Comparison of ENCODE assay signal across 10 cellular contexts in genomic region chr13:110546933-110547332, GRCh38. TPM values are rescaled to one million over a fixed set of nuclear protein-coding genes. Genes with fewer than 3 reads are reported as not detected.
DNase-seq lines count a peak whose midpoint lies in the region; ATAC-seq and TF ChIP-seq lines count a peak whose summit lies in the region.
"Had no signal": no experiment of that assay in that cellular context is flagged by ENCODE, and none has a peak within 500 bp of the region (broad histone marks: within the 10 kb centered on the region; RNA-seq: fewer than 3 reads in every experiment).

No MANE protein-coding gene starts in this region.

- no peaks in the 10 kb centered on the region for H3K36me3 ChIP-seq in Panc1 (ENCODE audit: control insufficient read depth, insufficient read depth, low read length)

- no TSS peak for BruUV-seq in Panc1 (replicated peaks; lab: Mats Ljungman, UMichigan)

- H3K27ac ChIP-seq in Panc1 (ENCODE audit: low read length), result 0 out of 2 replicates have a peak overlapping the region, but pooled peaks have one; percentile 54

- CTCF ChIA-PET in Panc1 (lab: Charles Lee), result no interaction called here

- H3K4me3 ChIP-seq in AG10803 (ENCODE audit: low read length) (no peak overlapping the region), Panc1 (ENCODE audit: low read depth in 2 of 2, low read length in 2 of 2) (peak overlapping the region in 1 of 2 experiments; percentile 12; a peak in 1 of 4 replicates)

- no peaks in the 10 kb centered on the region for H3K27me3 ChIP-seq in Panc1 (ENCODE audit: control insufficient read depth, insufficient read depth, low read length)

- TF ChIP-seq CTCF in AG10803 (conservative IDR thresholded peaks at IDR 0.05; ENCODE audit: low read length) (no peak), Panc1 (IDR thresholded peaks at IDR 0.05) (no peak)

- DNase-seq in AG10803 (ENCODE audit: low read depth) (peak; percentile 87), Panc1 (ENCODE audit: low read depth, low spot score) (no peak), fibroblast of gingiva (ENCODE audit: low read depth) (peak; percentile 74), non-pigmented ciliary epithelial cell (ENCODE audit: low read depth) (peak; percentile 88), NCI-H187 treated with DMSO at 0.1 percent for 48 hours (lab: John Stamatoyannopoulos, UW) (no peak), NCI-H526 treated with DMSO at 0.1 percent for 48 hours (lab: John Stamatoyannopoulos, UW) (no peak)
- DNase-seq: central memory CD4-positive, alpha-beta T cell had no signal

- intact Hi-C loops in Panc1 (cut with micrococcal nuclease; ENCODE audit: unreplicated experiment), result no loop called here

- H3K4me1 ChIP-seq in Panc1 (ENCODE audit: control insufficient read depth, insufficient read depth, low read length), result peaks cover 37% of the 10 kb centered on the region

- no peaks in the 10 kb centered on the region for H3K9me3 ChIP-seq in Panc1 (ENCODE audit: control insufficient read depth, insufficient read depth, low read depth, low read length)

- in situ Hi-C loops in Panc1 (cut with HindIII; ENCODE audit: low pct_unique_long_range_greater_than_20kb, low sequenced_read_pairs), result no loop called here

- ATAC-seq in Panc1, result peak; percentile 88
- ATAC-seq in HG03571 (IDR thresholded peaks at IDR 0.05; ENCODE audit: unreplicated experiment), result no peak
- ATAC-seq in GM21447 (IDR thresholded peaks at IDR 0.05; ENCODE audit: unreplicated experiment), result no peak

- POLR2A ChIA-PET in Panc1 (lab: Charles Lee), result no interaction called here

RNA-seq across cellular contexts. Expression of gene RAB20, which starts 14.6 kb away (rescaled TPM):
- total RNA-seq in Panc1 (2021; ENCODE audit: unreplicated experiment), result 7.9 TPM
- 7.8 TPM for polyA plus RNA-seq in Panc1 (2012; ENCODE audit: insufficient read length)
- polyA plus RNA-seq: neural cell had no signal

Comparison
In these comparisons a context has a peak if more than half of its experiments do, and no peak if none do; other contexts are left out.
1. DNase-seq: peak in AG10803 (single experiment), fibroblast of gingiva (single experiment) and non-pigmented ciliary epithelial cell (single experiment); none in Panc1 (single experiment), NCI-H187 treated with DMSO at 0.1 percent for 48 hours (single experiment) and NCI-H526 treated with DMSO at 0.1 percent for 48 hours (single experiment).